In genomic region chr9:127971357-127972315, GRCh38 we compare ENCODE assay signal across 8 cellular contexts. TPM values are rescaled to one million over a fixed set of nuclear protein-coding genes. Genes with fewer than 3 reads are reported as not detected.
DNase-seq lines count a peak whose midpoint lies in the region; TF ChIP-seq lines count a peak whose summit lies in the region.

No MANE protein-coding gene starts in this region.

- H3K4me3 ChIP-seq in CD8-positive, alpha-beta memory T cell (ENCODE audit: low read length), result peak overlapping the region; percentile 98
- H3K4me3 ChIP-seq in HUES6 (ENCODE audit: low read depth, low read length), result no peak overlapping the region
- H3K4me3 ChIP-seq in muscle layer of colon (ENCODE audit: low read depth in 1 of 2, low read length in 2 of 2), result peak overlapping the region; percentile 17 to 39

- H3K36me3 ChIP-seq in CD8-positive, alpha-beta memory T cell (ENCODE audit: insufficient read depth, low read length), result no peaks in the 10 kb centered on the region
- H3K36me3 ChIP-seq in HUES6 (ENCODE audit: control insufficient read depth, insufficient read depth, low read length) (no peaks in the 10 kb centered on the region), muscle layer of colon (ENCODE audit: insufficient read depth, low read length) (no peaks in the 10 kb centered on the region)

- peaks cover 98% of the 10 kb centered on the region for H3K4me1 ChIP-seq in CD8-positive, alpha-beta memory T cell (ENCODE audit: insufficient read depth, low read length)
- peaks cover 84% of the 10 kb centered on the region for H3K4me1 ChIP-seq in HUES6 (ENCODE audit: control insufficient read depth, insufficient read depth, low read length)
- H3K4me1 ChIP-seq in muscle layer of colon (ENCODE audit: insufficient read depth, low read length), result peaks cover 99% of the 10 kb centered on the region

- peak overlapping the region; percentile 87 to 100 (median 98) for H3K27ac Mint-ChIP-seq in CD8-positive, alpha-beta memory T cell

- POLR2A ChIA-PET in CD8-positive, alpha-beta memory T cell (lab: Charles Lee), result interaction anchor here (1.0 to 4.4 kb wide), 8 partner anchors 8 to 96 kb away, joined by 3 to 30 read pairs (median 8); partner anchors contain the start of genes EEIG1 and SLC25A25

- CTCF ChIA-PET in CD8-positive, alpha-beta memory T cell (lab: Charles Lee), result interaction anchor here (1.1 to 5.9 kb wide), 7 partner anchors 9 to 64 kb away, joined by 4 to 35 read pairs (median 10); partner anchors contain the start of gene EEIG1

- peak overlapping the region; percentile 85 to 99 (median 97) for H3K4me3 Mint-ChIP-seq in CD8-positive, alpha-beta memory T cell

- H3K27ac ChIP-seq in CD8-positive, alpha-beta memory T cell (ENCODE audit: low read depth, low read length), result peak overlapping the region; percentile 55
- H3K27ac ChIP-seq in HUES6 (ENCODE audit: low read depth, low read length), result no peak overlapping the region
- H3K27ac ChIP-seq in muscle layer of colon (ENCODE audit: low read depth, low read length), result peak overlapping the region; percentile 94

- no peaks in the 10 kb centered on the region for H3K9me3 ChIP-seq in CD8-positive, alpha-beta memory T cell (ENCODE audit: low read length)
- no peaks in the 10 kb centered on the region for H3K9me3 ChIP-seq in HUES6 (ENCODE audit: control insufficient read depth, insufficient read depth, low read depth, low read length)
- no peaks in the 10 kb centered on the region for H3K9me3 ChIP-seq in muscle layer of colon (ENCODE audit: low read length)

- TF ChIP-seq CTCF in GM10266 (IDR thresholded peaks at IDR 0.05; ENCODE audit: control insufficient read depth, insufficient read depth, low read depth, missing control alignments), result no peak

- peaks cover 0 to 2% of the 10 kb centered on the region in 2 donors for H3K27me3 Mint-ChIP-seq in CD8-positive, alpha-beta memory T cell

- DNase-seq in CD8-positive, alpha-beta memory T cell, result peak; percentile 28 to 71 (median 56)
- peak in 51 of 58 donors; percentile 44 to 96 (median 82) for DNase-seq in anterior cingulate cortex (lab: John Stamatoyannopoulos, UW)
- DNase-seq in NAMALWA (ENCODE audit: low spot score), result no peak
- no peak for DNase-seq in NCI-H446 treated with DMSO at 0.1 percent for 48 hours (lab: John Stamatoyannopoulos, UW)
- no peak for DNase-seq in NCI-H2107 (lab: John Stamatoyannopoulos, UW)
- no peak for DNase-seq in GM10266 (ENCODE audit: extremely low spot score)

- H3K36me3 Mint-ChIP-seq in CD8-positive, alpha-beta memory T cell, result peaks cover 0 to 70% (median 3%) of the 10 kb centered on the region in 3 donors

- H3K4me1 Mint-ChIP-seq in CD8-positive, alpha-beta memory T cell, result peaks cover 96 to 100% (median 100%) of the 10 kb centered on the region in 3 donors

- H3K9ac ChIP-seq in HUES6 (ENCODE audit: low read length) (peak overlapping the region; percentile 1), muscle layer of colon (ENCODE audit: low read length) (peak overlapping the region; percentile 54)

- no peaks in the 10 kb centered on the region for H3K27me3 ChIP-seq in CD8-positive, alpha-beta memory T cell (ENCODE audit: insufficient read depth, low read length, poor library complexity, severe bottlenecking)
- no peaks in the 10 kb centered on the region for H3K27me3 ChIP-seq in HUES6 (ENCODE audit: control insufficient read depth, insufficient read depth, low read length)
- no peaks in the 10 kb centered on the region for H3K27me3 ChIP-seq in muscle layer of colon (ENCODE audit: control insufficient read depth in 1 of 2, insufficient read depth in 2 of 2, low read length in 2 of 2)

- no peaks in the 10 kb centered on the region for H3K9me3 Mint-ChIP-seq in CD8-positive, alpha-beta memory T cell

RNA-seq across cellular contexts. Expression of gene EEIG1, which starts 9.2 kb away (rescaled TPM):
- total RNA-seq in CD8-positive, alpha-beta memory T cell, result 10 to 100 TPM; 82.2 to 93.3 TPM
- polyA plus RNA-seq in CD8-positive, alpha-beta memory T cell, result 167 TPM

RNA-seq across cellular contexts. Expression of gene DPM2, which starts 34.0 kb away (rescaled TPM):
- 10 to 100 TPM; 73.8 to 75.5 TPM for total RNA-seq in CD8-positive, alpha-beta memory T cell
- polyA plus RNA-seq in CD8-positive, alpha-beta memory T cell, result 52.2 TPM

RNA-seq across cellular contexts. Expression of gene PIP5KL1, which starts 41.1 kb away (rescaled TPM):
- total RNA-seq in CD8-positive, alpha-beta memory T cell, result 1 to 10 TPM; 1.4 to 2.5 TPM
- 0.89 TPM for polyA plus RNA-seq in CD8-positive, alpha-beta memory T cell

RNA-seq across cellular contexts. Expression of gene ST6GALNAC4, which starts 54.8 kb away (rescaled TPM):
- 10 to 100 TPM; 32.9 to 43.2 TPM for total RNA-seq in CD8-positive, alpha-beta memory T cell
- polyA plus RNA-seq in CD8-positive, alpha-beta memory T cell, result 28.7 TPM

Comparison
In these comparisons a context has a peak if more than half of its experiments do, and no peak if none do; other contexts are left out.
1. DNase-seq: peak in CD8-positive, alpha-beta memory T cell (5 of 5) and anterior cingulate cortex (51 of 58); none in NAMALWA (single experiment), NCI-H446 treated with DMSO at 0.1 percent for 48 hours (single experiment), NCI-H2107 (single experiment) and GM10266 (single experiment).